In genomic region chr2:86037141-86037794, GRCh38 we compare ENCODE assay signal across 8 cellular contexts.
DNase-seq lines count a peak whose midpoint lies in the region; ATAC-seq and TF ChIP-seq lines count a peak whose summit lies in the region.

No MANE protein-coding gene starts in this region.

- peak; percentile 69 for ATAC-seq in activated T-helper 17 cell treated with anti-CD3 and anti-CD28 coated beads, Interleukin-2, amount 50 U/mL, for 72 hours (replicated peaks)
- no peak for ATAC-seq in GM18511 (IDR thresholded peaks at IDR 0.05; ENCODE audit: unreplicated experiment)
- no peak for ATAC-seq in HG03025 (IDR thresholded peaks at IDR 0.05; ENCODE audit: low FRiP score, unreplicated experiment)

- POLR2A ChIA-PET in AG04450 (lab: Yijun Ruan, JAX), result interaction anchor here (0.6 to 2.7 kb wide), 7 partner anchors 25 to 150 kb away, joined by 3 to 25 read pairs (median 3); partner anchors contain the start of genes POLR1A and ST3GAL5

- no peaks in the 10 kb centered on the region for H3K79me2 ChIP-seq in parathyroid adenoma

- H3K4me1 ChIP-seq in parathyroid adenoma, result no peaks in the 10 kb centered on the region

- H3K4me3 ChIP-seq in AG04450 (ENCODE audit: low read depth, low read length) (no peak overlapping the region), fibroblast of mammary gland (ENCODE audit: control insufficient read depth, low read depth, low read length) (no peak overlapping the region), parathyroid adenoma (ENCODE audit: low read depth, low read length) (no peak overlapping the region)

- no peak overlapping the region for H3K9ac ChIP-seq in parathyroid adenoma

- peak overlapping the region; percentile 81 for H3K4me3 Mint-ChIP-seq in activated T-helper 17 cell treated with anti-CD3 and anti-CD28 coated beads, Interleukin-2, amount 50 U/mL, for 72 hours

- TF ChIP-seq CTCF in AG04450 (IDR thresholded peaks at IDR 0.05; ENCODE audit: low read depth, low read length) (no peak), fibroblast of mammary gland (conservative IDR thresholded peaks at IDR 0.05; ENCODE audit: control insufficient read depth, insufficient read depth, low read depth, low read length) (no peak), parathyroid adenoma (IDR thresholded peaks at IDR 0.05) (no peak)

- H3K9me3 ChIP-seq in AG04450 (ENCODE audit: control insufficient read depth, insufficient read depth, low read length) (no peaks in the 10 kb centered on the region), parathyroid adenoma (ENCODE audit: control insufficient read depth, low read length) (no peaks in the 10 kb centered on the region)

- H3K27me3 ChIP-seq in AG04450 (ENCODE audit: control insufficient read depth, insufficient read depth, low read length), result no peaks in the 10 kb centered on the region
- no peaks in the 10 kb centered on the region for H3K27me3 ChIP-seq in parathyroid adenoma (ENCODE audit: control insufficient read depth, insufficient read depth, low read length)

- peak overlapping the region; percentile 94 for H3K27ac Mint-ChIP-seq in activated T-helper 17 cell treated with anti-CD3 and anti-CD28 coated beads, Interleukin-2, amount 50 U/mL, for 72 hours

- peak; percentile 84 for DNase-seq in AG04450 (ENCODE audit: low read depth, low spot score)
- peak; percentile 89 for DNase-seq in NAMALWA (ENCODE audit: low spot score)
- DNase-seq in fibroblast of mammary gland (ENCODE audit: low read depth), result peak; percentile 98
- DNase-seq in T1000 (lab: John Stamatoyannopoulos, UW), result no peak

- no peak overlapping the region for H2AFZ ChIP-seq in parathyroid adenoma

- H3K27ac ChIP-seq in AG04450 (ENCODE audit: low read depth, low read length) (peak overlapping the region; percentile 96), parathyroid adenoma (peak overlapping the region; percentile 58)

- H3K36me3 Mint-ChIP-seq in activated T-helper 17 cell treated with anti-CD3 and anti-CD28 coated beads, Interleukin-2, amount 50 U/mL, for 72 hours (ENCODE audit: low read depth), result peaks cover 97% of the 10 kb centered on the region

- H3K9me3 Mint-ChIP-seq in activated T-helper 17 cell treated with anti-CD3 and anti-CD28 coated beads, Interleukin-2, amount 50 U/mL, for 72 hours, result no peaks in the 10 kb centered on the region

- no peaks in the 10 kb centered on the region for H3K27me3 Mint-ChIP-seq in activated T-helper 17 cell treated with anti-CD3 and anti-CD28 coated beads, Interleukin-2, amount 50 U/mL, for 72 hours

- H3K36me3 ChIP-seq in parathyroid adenoma (ENCODE audit: control insufficient read depth, insufficient read depth, low read length), result no peaks in the 10 kb centered on the region

- CTCF ChIA-PET in AG04450 (lab: Charles Lee), result interaction anchor here (0.9 to 3.7 kb wide), 8 partner anchors 41 to 210 kb away, joined by 3 to 28 read pairs (median 4); partner anchors contain the start of gene ST3GAL5

- peaks cover 47% of the 10 kb centered on the region for H3K4me1 Mint-ChIP-seq in activated T-helper 17 cell treated with anti-CD3 and anti-CD28 coated beads, Interleukin-2, amount 50 U/mL, for 72 hours

- H3K4me2 ChIP-seq in parathyroid adenoma (ENCODE audit: low read length), result no peak overlapping the region
